Comparison of ENCODE assay signal across 23 cellular contexts in the genomic region with DNA sequence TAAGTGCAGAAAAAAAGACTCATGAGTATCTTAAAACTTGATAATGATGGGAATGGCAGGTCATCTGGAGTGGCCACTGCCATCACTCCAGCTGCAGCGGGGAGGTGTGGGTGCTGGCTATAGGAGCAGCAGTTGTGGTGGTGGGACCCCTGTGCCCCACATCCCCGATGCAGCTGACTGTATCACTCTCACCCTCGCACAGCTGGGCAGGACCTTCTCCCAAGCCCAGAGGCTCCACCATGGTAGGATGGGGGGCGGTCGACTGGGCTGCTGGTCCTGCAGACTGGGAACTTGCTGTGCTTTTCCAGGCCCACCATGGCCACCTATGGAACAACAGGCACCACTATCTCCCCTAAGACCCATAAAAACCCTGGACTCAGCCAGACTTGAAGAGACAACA.
"Had no signal": no experiment of that assay in that cellular context is flagged by ENCODE, and none has a peak within 500 bp of the region (broad histone marks: within the 10 kb centered on the region; RNA-seq: fewer than 3 reads in every experiment).

No MANE protein-coding gene starts in this region.

- H3K9me3 ChIP-seq: colonic mucosa, esophagus squamous epithelium, gastrocnemius medialis, left lung, lower lobe of right lung had no signal

- H3K9me3 Mint-ChIP-seq: dendritic cell treated with granulocyte-macrophage colony-stimulating factor and Interleukin-4, amounts not matched to agents 40 ng/mL and 50 ng/mL, for 4 days; endodermal cell had no signal

- H3K4me1 Mint-ChIP-seq: endodermal cell had no signal

- H3K4me3 Mint-ChIP-seq: dendritic cell treated with granulocyte-macrophage colony-stimulating factor and Interleukin-4, amounts not matched to agents 40 ng/mL and 50 ng/mL, for 4 days; effector memory CD8-positive, alpha-beta T cell; endodermal cell had no signal

- H3K36me3 ChIP-seq: colonic mucosa, esophagus squamous epithelium, gastrocnemius medialis, heart right ventricle, left lung, lower lobe of right lung had no signal

- H3K27ac Mint-ChIP-seq: dendritic cell treated with granulocyte-macrophage colony-stimulating factor and Interleukin-4, amounts not matched to agents 40 ng/mL and 50 ng/mL, for 4 days; effector memory CD8-positive, alpha-beta T cell; endodermal cell had no signal

- H3K27ac ChIP-seq: colonic mucosa, epithelial cell of prostate, esophagus squamous epithelium, gastrocnemius medialis, heart right ventricle, left lung, lower lobe of right lung had no signal

- DNase-seq: colonic mucosa; cortex of kidney; effector CD8-positive, alpha-beta T cell; effector memory CD8-positive, alpha-beta T cell; endodermal cell; erythroblast; esophagus squamous epithelium; foreskin fibroblast; foreskin melanocyte; gastrocnemius medialis; glutamatergic neuron; head of caudate nucleus; heart right ventricle; hippocampal formation; left cardiac atrium; left ventricle myocardium superior; lower lobe of right lung; mesendoderm; midbrain had no signal

- H3K27me3 Mint-ChIP-seq: dendritic cell treated with granulocyte-macrophage colony-stimulating factor and Interleukin-4, amounts not matched to agents 40 ng/mL and 50 ng/mL, for 4 days; effector memory CD8-positive, alpha-beta T cell had no signal

- H3K27me3 ChIP-seq: colonic mucosa, esophagus squamous epithelium, gastrocnemius medialis, heart right ventricle, left lung had no signal

- ATAC-seq: effector memory CD8-positive, alpha-beta T cell; esophagus mucosa; gastrocnemius medialis; left cardiac atrium; left lung had no signal

- H3K4me3 ChIP-seq: colonic mucosa, esophagus squamous epithelium, gastrocnemius medialis, heart right ventricle, left lung, lower lobe of right lung had no signal

- H3K4me1 ChIP-seq: colonic mucosa, esophagus squamous epithelium, gastrocnemius medialis, heart right ventricle, left lung, lower lobe of right lung had no signal
